In genomic region chr4:184907810-184908209, GRCh38 we compare ENCODE assay signal across 18 cellular contexts.
A peak's percentile ranks its signal among the peaks of the same experiment; 100 is the strongest.
DNase-seq lines count a peak whose midpoint lies in the region; ATAC-seq, FAIRE-seq and TF ChIP-seq lines count a peak whose summit lies in the region.
"Had no signal": no experiment of that assay in that cellular context is flagged by ENCODE, and none has a peak within 500 bp of the region (broad histone marks: within the 10 kb centered on the region; RNA-seq: fewer than 3 reads in every experiment).

No MANE protein-coding gene starts in this region.

- H3K4me3 ChIP-seq in OCI-LY3 (ENCODE audit: low read length) (no peak overlapping the region), endodermal cell (ENCODE audit: low read length) (no peak overlapping the region), upper lobe of right lung (no peak overlapping the region)
- H3K4me3 ChIP-seq: HAP-1 had no signal

- peak; percentile 21 for FAIRE-seq in GM18507 (lab: Jason Lieb, UNC)
- FAIRE-seq: H54 had no signal

- H3K4me3 Mint-ChIP-seq in activated CD8-positive, alpha-beta memory T cell treated with anti-CD3 and anti-CD28 coated beads, Interleukin-2, amount 10 ng/mL, durations not matched to agents 7 days and 5 days = no peak overlapping the region
- no peak overlapping the region for H3K4me3 Mint-ChIP-seq in endodermal cell
- H3K4me3 Mint-ChIP-seq: CD4-positive, alpha-beta memory T cell; HFFc6 had no signal

- TF ChIP-seq CTCF in OCI-LY3 (IDR thresholded peaks at IDR 0.05; ENCODE audit: low read depth, low read length) (no peak), endodermal cell (conservative IDR thresholded peaks at IDR 0.05) (no peak), upper lobe of right lung (IDR thresholded peaks at IDR 0.05) (no peak)

- DNase-seq in activated CD8-positive, alpha-beta memory T cell treated with anti-CD3 and anti-CD28 coated beads, Interleukin-2, amount 10 ng/mL, durations not matched to agents 7 days and 5 days = no peak
- DNase-seq in activated CD8-positive, alpha-beta memory T cell treated with anti-CD3 and anti-CD28 coated beads, Interleukin-2, amount 50 U/mL, for 4 hours = no peak
- DNase-seq in GM18507 (ENCODE audit: extremely low spot score, insufficient read length, low read depth) = no peak
- DNase-seq in endodermal cell = no peak
- no peak for DNase-seq in upper lobe of right lung
- no peak for DNase-seq in NCI-H748 (lab: John Stamatoyannopoulos, UW; ENCODE audit: unreplicated experiment)
- DNase-seq: C1 segment of cervical spinal cord, Calu3, COR-L47, DMS79 treated with DMSO at 0.1 percent for 48 hours, GF-D8, GOT3, HFFc6 had no signal

- H3K79me2 ChIP-seq in OCI-LY3 (ENCODE audit: low read length) = no peaks in the 10 kb centered on the region

- H3K36me3 ChIP-seq in OCI-LY3 (replicated peaks; ENCODE audit: low read depth, low read length) (no peaks in the 10 kb centered on the region), endodermal cell (ENCODE audit: control insufficient read depth, insufficient read depth, low read length) (no peaks in the 10 kb centered on the region), upper lobe of right lung (no peaks in the 10 kb centered on the region)
- H3K36me3 ChIP-seq: HAP-1 had no signal

- CTCF ChIA-PET in activated CD8-positive, alpha-beta memory T cell treated with anti-CD3 and anti-CD28 coated beads, Interleukin-2, amount 10 ng/mL, durations not matched to agents 7 days and 5 days (lab: Charles Lee) = no interaction called here

- intact Hi-C loops in upper lobe of right lung (cut with DNase I) = no loop called here

- peaks cover 7% of the 10 kb centered on the region for H3K4me1 Mint-ChIP-seq in activated CD8-positive, alpha-beta memory T cell treated with anti-CD3 and anti-CD28 coated beads, Interleukin-2, amount 10 ng/mL, durations not matched to agents 7 days and 5 days
- H3K4me1 Mint-ChIP-seq in endodermal cell = no peaks in the 10 kb centered on the region

- H3K4me1 ChIP-seq in OCI-LY3 (ENCODE audit: low read length) (peaks cover 9% of the 10 kb centered on the region), endodermal cell (ENCODE audit: control insufficient read depth, insufficient read depth, low read length) (no peaks in the 10 kb centered on the region), upper lobe of right lung (no peaks in the 10 kb centered on the region)
- H3K4me1 ChIP-seq: HAP-1 had no signal

- H3K27ac ChIP-seq in OCI-LY3 (ENCODE audit: low read length) (no peak overlapping the region), endodermal cell (ENCODE audit: low read depth, low read length) (no peak overlapping the region), upper lobe of right lung (no peak overlapping the region)

- 0 out of 2 replicates have a peak overlapping the region, but pooled peaks have one; percentile 34 for H3K4me2 ChIP-seq in OCI-LY3 (ENCODE audit: low read length)

- H2AFZ ChIP-seq in OCI-LY3 (ENCODE audit: low read depth, low read length) = no peak overlapping the region

- peak; percentile 33 for ATAC-seq in activated CD8-positive, alpha-beta memory T cell treated with anti-CD3 and anti-CD28 coated beads, Interleukin-2, amount 10 ng/mL, durations not matched to agents 7 days and 5 days
- ATAC-seq in esophagus mucosa (peak; percentile 64), upper lobe of right lung (no peak)

- H3K27me3 ChIP-seq in OCI-LY3 (ENCODE audit: low read depth, low read length) (no peaks in the 10 kb centered on the region), endodermal cell (ENCODE audit: control insufficient read depth, insufficient read depth, low read length, poor library complexity, severe bottlenecking) (no peaks in the 10 kb centered on the region), upper lobe of right lung (no peaks in the 10 kb centered on the region)

- peaks cover 5% of the 10 kb centered on the region for H3K9me3 Mint-ChIP-seq in activated CD8-positive, alpha-beta memory T cell treated with anti-CD3 and anti-CD28 coated beads, Interleukin-2, amount 10 ng/mL, durations not matched to agents 7 days and 5 days (ENCODE audit: low read depth)
- H3K9me3 Mint-ChIP-seq in endodermal cell = peaks cover 39% of the 10 kb centered on the region

- peaks cover 22% of the 10 kb centered on the region for H3K27me3 Mint-ChIP-seq in activated CD8-positive, alpha-beta memory T cell treated with anti-CD3 and anti-CD28 coated beads, Interleukin-2, amount 10 ng/mL, durations not matched to agents 7 days and 5 days
- peaks cover 10% of the 10 kb centered on the region for H3K27me3 Mint-ChIP-seq in endodermal cell (ENCODE audit: insufficient read depth)

- no peak overlapping the region for H3K27ac Mint-ChIP-seq in activated CD8-positive, alpha-beta memory T cell treated with anti-CD3 and anti-CD28 coated beads, Interleukin-2, amount 10 ng/mL, durations not matched to agents 7 days and 5 days
- H3K27ac Mint-ChIP-seq in endodermal cell = no peak overlapping the region
- H3K27ac Mint-ChIP-seq: CD4-positive, alpha-beta memory T cell; HFFc6 had no signal

- H3K36me3 Mint-ChIP-seq in activated CD8-positive, alpha-beta memory T cell treated with anti-CD3 and anti-CD28 coated beads, Interleukin-2, amount 10 ng/mL, durations not matched to agents 7 days and 5 days = peaks cover 1% of the 10 kb centered on the region
- no peaks in the 10 kb centered on the region for H3K36me3 Mint-ChIP-seq in endodermal cell (ENCODE audit: low read depth)

- H4K20me1 ChIP-seq in OCI-LY3 (ENCODE audit: insufficient read depth, low read length) = no peaks in the 10 kb centered on the region

- H3K9me3 ChIP-seq in OCI-LY3 (ENCODE audit: insufficient read depth, low read length) (no peaks in the 10 kb centered on the region), endodermal cell (ENCODE audit: control insufficient read depth, low read length) (peaks cover 14% of the 10 kb centered on the region), upper lobe of right lung (peaks cover 5% of the 10 kb centered on the region)
- H3K9me3 ChIP-seq: HAP-1 had no signal

- H3K9ac ChIP-seq in OCI-LY3 (ENCODE audit: low read length) (no peak overlapping the region), endodermal cell (ENCODE audit: extremely low read depth, low read length, poor library complexity, severe bottlenecking) (no peak overlapping the region)
